10 cellular contexts compared by ENCODE assay signal in genomic region chr7:123750389-123751230, GRCh38. TPM values are rescaled to one million over a fixed set of nuclear protein-coding genes. Genes with fewer than 3 reads are reported as not detected.
DNase-seq lines count a peak whose midpoint lies in the region; ATAC-seq and TF ChIP-seq lines count a peak whose summit lies in the region.
"Had no signal": no experiment of that assay in that cellular context is flagged by ENCODE, and none has a peak within 500 bp of the region (broad histone marks: within the 10 kb centered on the region; RNA-seq: fewer than 3 reads in every experiment).

No MANE protein-coding gene starts in this region.

- no TSS peak for BruUV-seq in Calu3 (replicated peaks; lab: Mats Ljungman, UMichigan)

- H3K27ac Mint-ChIP-seq in Calu3 (ENCODE audit: unreplicated experiment) = peak overlapping the region; percentile 75
- H3K27ac Mint-ChIP-seq in brain = peak overlapping the region in 4 of 5 experiments; percentile 67 to 100 (median 91)
- H3K27ac Mint-ChIP-seq in nephron = peak overlapping the region; percentile 98 to 100 (median 99)

- intact Hi-C loops in Calu3 (cut with micrococcal nuclease; ENCODE audit: unreplicated experiment) = no loop called here
- intact Hi-C loops in sciatic nerve (cut with DNase I) = no loop called here

- H3K27me3 ChIP-seq in HUES64 (ENCODE audit: insufficient read depth, low read length) = no peaks in the 10 kb centered on the region

- H3K4me3 Mint-ChIP-seq in Calu3 (ENCODE audit: low read depth, unreplicated experiment) = peak overlapping the region; percentile 91
- H3K4me3 Mint-ChIP-seq in brain = peak overlapping the region; percentile 96 to 98 (median 97)
- peak overlapping the region; percentile 73 to 97 (median 83) for H3K4me3 Mint-ChIP-seq in nephron

- H3K4me1 Mint-ChIP-seq in Calu3 (ENCODE audit: low read depth, unreplicated experiment) = peaks cover 45% of the 10 kb centered on the region
- peaks cover 54% of the 10 kb centered on the region for H3K4me1 Mint-ChIP-seq in brain
- H3K4me1 Mint-ChIP-seq in nephron = peaks cover 36% of the 10 kb centered on the region

- no peaks in the 10 kb centered on the region for H3K27me3 Mint-ChIP-seq in Calu3 (ENCODE audit: unreplicated experiment)
- peaks cover 11% of the 10 kb centered on the region for H3K27me3 Mint-ChIP-seq in brain
- H3K27me3 Mint-ChIP-seq in nephron (ENCODE audit: low read depth) = no peaks in the 10 kb centered on the region

- CTCF ChIA-PET in Calu3 (lab: Charles Lee) = interaction anchor here (0.5 to 2.8 kb wide), 4 partner anchors 20 to 969 kb away, joined by 3 to 16 read pairs (median 7); no protein-coding TSS in a partner anchor

- 0 out of 2 replicates have a peak overlapping the region, but pooled peaks have one; percentile 94 for H3K9ac ChIP-seq in HUES64 (ENCODE audit: low read depth, low read length)

- H3K36me3 ChIP-seq in HUES64 (ENCODE audit: insufficient read depth, low read length) = no peaks in the 10 kb centered on the region

- DNase-seq in Calu3 (no peak), SW 1271 (lab: John Stamatoyannopoulos, UW) (no peak), HuH-7.5 (ENCODE audit: low spot score) (no peak), sciatic nerve (ENCODE audit: low spot score) (no peak)
- DNase-seq: NCI-H2029 treated with DMSO at 0.1 percent for 48 hours, substantia nigra had no signal

- H3K27ac ChIP-seq in HUES64 (ENCODE audit: low read depth, low read length) = no peak overlapping the region

- H3K9me3 ChIP-seq in HUES64 (ENCODE audit: insufficient read depth, low read depth, low read length) = no peaks in the 10 kb centered on the region

- no peak for ATAC-seq in GM19351 (IDR thresholded peaks at IDR 0.05; ENCODE audit: unreplicated experiment)
- ATAC-seq in sciatic nerve = no peak

- peaks cover 48% of the 10 kb centered on the region for H3K4me1 ChIP-seq in HUES64 (ENCODE audit: insufficient read depth, low read length)

- 80% methylated on average over 1 of the region's 2 CpGs for WGBS in HUES64

- peak overlapping the region; percentile 91 for H3K4me3 ChIP-seq in HUES64 (ENCODE audit: low read length)

- TF ChIP-seq CTCF in Calu3 (IDR thresholded peaks at IDR 0.05; ENCODE audit: unreplicated experiment) (no peak), brain (conservative IDR thresholded peaks at IDR 0.05) (no peak), nephron (IDR thresholded peaks at IDR 0.05; ENCODE audit: unreplicated experiment in 3 of 3) (no peak)

- H3K9me3 Mint-ChIP-seq in Calu3 (ENCODE audit: low read depth, unreplicated experiment) (no peaks in the 10 kb centered on the region), brain (no peaks in the 10 kb centered on the region), nephron (no peaks in the 10 kb centered on the region)

- peaks cover 38% of the 10 kb centered on the region for H3K36me3 Mint-ChIP-seq in Calu3 (ENCODE audit: insufficient read depth, unreplicated experiment)
- H3K36me3 Mint-ChIP-seq in brain = no peaks in the 10 kb centered on the region
- no peaks in the 10 kb centered on the region for H3K36me3 Mint-ChIP-seq in nephron (ENCODE audit: low read depth)

RNA-seq across cellular contexts. Expression of gene WASL, which starts 1.8 kb away (rescaled TPM):
- total RNA-seq in Calu3 (2022) = 33.2 and 37.5 TPM in 2 replicates
- 27.2 TPM for polyA plus RNA-seq in HUES64 (2013, experiment 1 of 2)
- polyA plus RNA-seq in HUES64 (2013, experiment 2 of 2) = 27.8 TPM
- 23.5 TPM for polyA plus RNA-seq in brain (ENCODE audit: insufficient read depth, low read depth, low replicate concordance)
- total RNA-seq in sciatic nerve = 51.3 TPM
